In genomic region chr3:51722362-51722761, GRCh38 we compare ENCODE assay signal across 15 cellular contexts. TPM values are rescaled to one million over a fixed set of nuclear protein-coding genes. Genes with fewer than 3 reads are reported as not detected.
DNase-seq lines count a peak whose midpoint lies in the region; ATAC-seq, FAIRE-seq and TF ChIP-seq lines count a peak whose summit lies in the region.
"Had no signal": no experiment of that assay in that cellular context is flagged by ENCODE, and none has a peak within 500 bp of the region (broad histone marks: within the 10 kb centered on the region; RNA-seq: fewer than 3 reads in every experiment).

No MANE protein-coding gene starts in this region.

- intact Hi-C loops in activated CD4-positive, alpha-beta T cell treated with anti-CD3 and anti-CD28 coated beads for 36 hours (cut with DNase I, micrococcal nuclease) = no loop called here

- TF ChIP-seq RAD21 in H1 (IDR thresholded peaks at IDR 0.05 in 1 of 2, conservative IDR thresholded peaks at IDR 0.05 in 1 of 2; ENCODE audit: low read depth in 2 of 2, low read length in 2 of 2) = peak; percentile 57 to 65

- no peak overlapping the region for H3K4me3 Mint-ChIP-seq in activated CD4-positive, alpha-beta T cell treated with anti-CD3 and anti-CD28 coated beads for 36 hours
- H3K4me3 Mint-ChIP-seq: mesothelial cell of epicardium had no signal

- H3K9me3 ChIP-seq in OCI-LY1 (ENCODE audit: low read length) = no peaks in the 10 kb centered on the region
- no peaks in the 10 kb centered on the region for H3K9me3 ChIP-seq in H1 (ENCODE audit: insufficient read depth in 2 of 2, low read depth in 1 of 2, low read length in 1 of 2)

- H3K27ac ChIP-seq in OCI-LY1 (ENCODE audit: low read depth, low read length, poor library complexity, severe bottlenecking) = no peak overlapping the region
- H3K27ac ChIP-seq in H1 (ENCODE audit: low read depth, low read length) = no peak overlapping the region
- H3K27ac ChIP-seq: GM23248 had no signal

- H3F3A ChIP-seq in OCI-LY1 (ENCODE audit: insufficient read depth, low read length) = no peaks in the 10 kb centered on the region

- H2AFZ ChIP-seq in OCI-LY1 (ENCODE audit: low read length) = no peak overlapping the region
- no peak overlapping the region for H2AFZ ChIP-seq in H1 (ENCODE audit: low read length)
- H2AFZ ChIP-seq: GM23248 had no signal

- no peak overlapping the region for H4K91ac ChIP-seq in H1 (replicated peaks; ENCODE audit: insufficient read length, low read length)

- peaks cover 17% of the 10 kb centered on the region for H3K4me1 Mint-ChIP-seq in activated CD4-positive, alpha-beta T cell treated with anti-CD3 and anti-CD28 coated beads for 36 hours
- H3K4me1 Mint-ChIP-seq: mesothelial cell of epicardium had no signal

- TF ChIP-seq CTCF in GM10266 (IDR thresholded peaks at IDR 0.05; ENCODE audit: control insufficient read depth, insufficient read depth, low read depth, missing control alignments) = peak; percentile 7
- TF ChIP-seq CTCF in OCI-LY1 (IDR thresholded peaks at IDR 0.05; ENCODE audit: low read length) = peak; percentile 18; the same call in 1 of the 2 replicates
- TF ChIP-seq CTCF in H1 (IDR thresholded peaks at IDR 0.05; ENCODE audit: control extremely low read depth in 1 of 3, insufficient read depth in 1 of 3, low read depth in 1 of 3, low read length in 3 of 3) = peak in 2 of 3 experiments; percentile 32 to 52; a peak in 3 of 4 replicates

- no peak overlapping the region for H3K4ac ChIP-seq in H1 (replicated peaks; ENCODE audit: insufficient read length, low read depth, low read length)

- no peak for TF ChIP-seq POLR2A in H1 (IDR thresholded peaks at IDR 0.05; ENCODE audit: control extremely low read depth in 1 of 2, low read depth in 2 of 2, low read length in 2 of 2)

- H2BK12ac ChIP-seq in H1 (ENCODE audit: low read depth, low read length) = 0 out of 2 replicates have a peak overlapping the region, but pooled peaks have one; percentile 44

- H3K27me3 Mint-ChIP-seq in activated CD4-positive, alpha-beta T cell treated with anti-CD3 and anti-CD28 coated beads for 36 hours = no peaks in the 10 kb centered on the region

- POLR2A ChIA-PET in activated CD4-positive, alpha-beta T cell treated with anti-CD3 and anti-CD28 coated beads for 36 hours (lab: Charles Lee) = no interaction called here
- POLR2A ChIA-PET in H1 (lab: Charles Lee; ENCODE audit: partially characterized antibody) = no interaction called here

- ATAC-seq in activated CD4-positive, alpha-beta T cell treated with anti-CD3 and anti-CD28 coated beads for 36 hours = peak; percentile 42
- no peak for ATAC-seq in GM21786 (IDR thresholded peaks at IDR 0.05; ENCODE audit: unreplicated experiment)

- H2BK5ac ChIP-seq in H1 (ENCODE audit: low read depth, low read length) = no peak overlapping the region

- no peaks in the 10 kb centered on the region for H3K9me2 ChIP-seq in OCI-LY1 (ENCODE audit: low read depth, low read length)

- H3K56ac ChIP-seq in H1 (replicated peaks; ENCODE audit: insufficient read length, low read depth, low read length) = no peak overlapping the region

- H3K18ac ChIP-seq in H1 (ENCODE audit: extremely low read depth, low read length) = no peak overlapping the region

- peaks cover 3% of the 10 kb centered on the region; the same call in 1 of the 2 replicates for H3K23me2 ChIP-seq in H1 (ENCODE audit: low read depth, low read length)

- H3K4me3 ChIP-seq in OCI-LY1 (ENCODE audit: low read depth, low read length, poor library complexity, severe bottlenecking) (no peak overlapping the region), H1 (ENCODE audit: extremely low read depth in 1 of 4, insufficient read depth in 2 of 4, low read depth in 3 of 4, low read length in 4 of 4) (no peak overlapping the region)
- H3K4me3 ChIP-seq: GM23248, smooth muscle cell had no signal

- H3K4me2 ChIP-seq in OCI-LY1 (ENCODE audit: low read length) (no peak overlapping the region), H1 (ENCODE audit: insufficient read depth in 1 of 2, low read depth in 2 of 2, low read length in 2 of 2) (no peak overlapping the region)
- H3K4me2 ChIP-seq: smooth muscle cell had no signal

- H3K36me3 ChIP-seq in OCI-LY1 (ENCODE audit: insufficient read depth, low read length) = no peaks in the 10 kb centered on the region
- H3K36me3 ChIP-seq in H1 (ENCODE audit: control insufficient read depth in 2 of 4, insufficient read depth in 4 of 4, low read length in 3 of 4) = no peaks in the 10 kb centered on the region

- no peaks in the 10 kb centered on the region for H4K20me1 ChIP-seq in OCI-LY1 (ENCODE audit: insufficient read depth, low read length)
- no peaks in the 10 kb centered on the region for H4K20me1 ChIP-seq in H1 (replicated peaks in 1 of 2; ENCODE audit: control insufficient read depth in 1 of 2, insufficient read depth in 2 of 2, low read length in 2 of 2)

- H2BK120ac ChIP-seq in H1 (replicated peaks; ENCODE audit: low read depth, low read length) = no peak overlapping the region

- H3K14ac ChIP-seq in H1 (ENCODE audit: insufficient read length) = no peak overlapping the region

- H3K79me2 ChIP-seq in OCI-LY1 (ENCODE audit: insufficient read depth, low read length) (no peaks in the 10 kb centered on the region), H1 (ENCODE audit: control insufficient read depth in 1 of 2, insufficient read depth in 2 of 2, low read length in 2 of 2) (no peaks in the 10 kb centered on the region)

- H3K27me3 ChIP-seq in OCI-LY1 (ENCODE audit: insufficient read depth, low read length) (no peaks in the 10 kb centered on the region), H1 (replicated peaks in 1 of 4; ENCODE audit: control insufficient read depth in 3 of 4, extremely low read depth in 1 of 4, insufficient read depth in 3 of 4, low read length in 3 of 4) (no peaks in the 10 kb centered on the region)

- no peak overlapping the region for H3K23ac ChIP-seq in H1 (ENCODE audit: insufficient read length)

- H3K36me3 Mint-ChIP-seq in activated CD4-positive, alpha-beta T cell treated with anti-CD3 and anti-CD28 coated beads for 36 hours (ENCODE audit: low read depth) = no peaks in the 10 kb centered on the region
- H3K36me3 Mint-ChIP-seq: mesothelial cell of epicardium had no signal

- no peak for FAIRE-seq in H1 (lab: Jason Lieb, UNC)
- FAIRE-seq: kidney had no signal

- CTCF ChIA-PET in activated CD4-positive, alpha-beta T cell treated with anti-CD3 and anti-CD28 coated beads for 36 hours (lab: Charles Lee) = no interaction called here
- CTCF ChIA-PET in H1 (lab: Charles Lee; ENCODE audit: partially characterized antibody) = interaction anchor here (0.7 to 1.0 kb wide), 2 partner anchors 70 to 76 kb away, joined by 3 to 4 read pairs; no protein-coding TSS in a partner anchor

- no peak overlapping the region for H2AK5ac ChIP-seq in H1 (ENCODE audit: low read depth, low read length)

- no peaks in the 10 kb centered on the region for H3K79me1 ChIP-seq in H1 (ENCODE audit: low read depth, low read length)

- DNase-seq in activated CD4-positive, alpha-beta T cell treated with anti-CD3 and anti-CD28 coated beads for 36 hours = peak; percentile 50
- no peak for DNase-seq in activated CD4-positive, alpha-beta T cell treated with anti-CD3 and anti-CD28 coated beads, Interleukin-2, amount 50 U/mL, for 1 hour
- DNase-seq in GM10266 (ENCODE audit: extremely low spot score) (no peak), H1 (ENCODE audit: low read depth in 1 of 2, low spot score in 2 of 2) (peak in 1 of 2 experiments; percentile 46), NCI-H2107 (lab: John Stamatoyannopoulos, UW) (no peak), inferior parietal cortex (ENCODE audit: extremely low spot score) (no peak)
- DNase-seq: GM23248; kidney; NK-92 treated with Interleukin-12 subunit alpha and Interleukin-12 subunit beta, amount 100 ng/mL, for 24 hours; occipital lobe had no signal

- H3K9ac ChIP-seq in OCI-LY1 (ENCODE audit: low read length) (no peak overlapping the region), H1 (replicated peaks in 1 of 4; ENCODE audit: extremely low read depth in 1 of 4, low read depth in 3 of 4, low read length in 3 of 4) (no peak overlapping the region)
- H3K9ac ChIP-seq: GM23248 had no signal

- 50 to 72% methylated on average over 1 to 4 of the region's 4 CpGs for whole genome bisulfite sequencing in H1 (ENCODE audit: extremely low coverage in 1 of 2, insufficient coverage in 1 of 2, insufficient read length in 1 of 2, insufficient replicate concordance in 2 of 2, low coverage in 1 of 2, low lambda C conversion rate in 2 of 2, missing lambda C conversion rate in 1 of 2), 2 experiments

- no peak overlapping the region for H3K27ac Mint-ChIP-seq in activated CD4-positive, alpha-beta T cell treated with anti-CD3 and anti-CD28 coated beads for 36 hours
- H3K27ac Mint-ChIP-seq: mesothelial cell of epicardium had no signal

- H4K5ac ChIP-seq in H1 (ENCODE audit: insufficient read length, low read depth, low read length) = no peak overlapping the region

- no peak overlapping the region for H4K8ac ChIP-seq in H1 (ENCODE audit: extremely low read depth, insufficient read depth, low read length)

- no peak for TF ChIP-seq EP300 in H1 (IDR thresholded peaks at IDR 0.05; ENCODE audit: borderline replicate concordance in 1 of 2, low read depth in 2 of 2, low read length in 2 of 2)

- H2BK15ac ChIP-seq in H1 (ENCODE audit: low read length) = peak overlapping the region; percentile 81; the same call in 1 of the 2 replicates

- H3K9me3 Mint-ChIP-seq in activated CD4-positive, alpha-beta T cell treated with anti-CD3 and anti-CD28 coated beads for 36 hours (ENCODE audit: low read depth) = no peaks in the 10 kb centered on the region
- H3K9me3 Mint-ChIP-seq: mesothelial cell of epicardium had no signal

- no peak overlapping the region for H2BK20ac ChIP-seq in H1 (ENCODE audit: low read length)

- H3K4me1 ChIP-seq in OCI-LY1 (ENCODE audit: insufficient read depth, low read length, severe bottlenecking) (no peaks in the 10 kb centered on the region), H1 (replicated peaks in 1 of 4; ENCODE audit: control insufficient read depth in 3 of 4, insufficient read depth in 4 of 4, low read length in 3 of 4) (no peaks in the 10 kb centered on the region; a peak in 1 of 7 replicates)

RNA-seq across cellular contexts. Expression of gene GRM2, which starts 15.5 kb away (rescaled TPM):
- total RNA-seq in activated CD4-positive, alpha-beta T cell treated with anti-CD3 and anti-CD28 coated beads for 36 hours = under 1 TPM; 0.27 to 0.47 TPM
- 3.9 and 4.3 TPM in 2 replicates for total RNA-seq in H1 (2021; fragmentation: NEBNext Ultra II Directional; extraction: Animal tissue kit (Norgen Biotek cat#: 25700))
- 10.5 and 11.7 TPM in 2 replicates for polyA plus RNA-seq in H1 (2011; rRNA removed)
- polyA plus RNA-seq in H1 (2011; cell fraction: cytosol; rRNA removed) = 7.6 TPM
- 9.2 TPM for polyA plus RNA-seq in H1 (2011; cell fraction: nucleus; rRNA removed)
- 2.9 to 4.9 TPM (median 4.2 TPM) in 4 replicates for polyA plus RNA-seq in H1 (2012, experiment 1 of 2)
- 4.5 TPM for polyA plus RNA-seq in H1 (2012, experiment 2 of 2)
- polyA plus RNA-seq in H1 (2013, experiment 1 of 2) = 3.9 TPM
- 3.6 TPM for polyA plus RNA-seq in H1 (2013, experiment 2 of 2)
- polyA minus RNA-seq in H1 (2011; rRNA and poly(A)+ RNA removed) = 4.1 and 4.6 TPM in 2 replicates
- 2.7 TPM for polyA minus RNA-seq in H1 (2011; cell fraction: cytosol; rRNA and poly(A)+ RNA removed)
- polyA minus RNA-seq in H1 (2011; cell fraction: nucleus; rRNA and poly(A)+ RNA removed) = 2.4 TPM
- polyA plus RNA-seq: AG04450, GM23248 had no signal

RNA-seq across cellular contexts. Expression of gene TEX264, which starts 51.3 kb away (rescaled TPM):
- 10 to 100 TPM; 35.3 to 37.4 TPM for total RNA-seq in activated CD4-positive, alpha-beta T cell treated with anti-CD3 and anti-CD28 coated beads for 36 hours
- total RNA-seq in H1 (2021; fragmentation: NEBNext Ultra II Directional; extraction: Animal tissue kit (Norgen Biotek cat#: 25700)) = 11.2 and 11.9 TPM in 2 replicates
- 35.6 and 42.0 TPM in 2 replicates for polyA plus RNA-seq in H1 (2011; rRNA removed)
- 22.6 TPM for polyA plus RNA-seq in H1 (2011; cell fraction: cytosol; rRNA removed)
- 25.0 TPM for polyA plus RNA-seq in H1 (2011; cell fraction: nucleus; rRNA removed)
- polyA plus RNA-seq in H1 (2012, experiment 1 of 2) = 9.7 to 13.9 TPM (median 12.3 TPM) in 4 replicates
- 13.6 TPM for polyA plus RNA-seq in H1 (2012, experiment 2 of 2)
- 12.9 TPM for polyA plus RNA-seq in H1 (2013, experiment 1 of 2)
- polyA plus RNA-seq in H1 (2013, experiment 2 of 2) = 15.5 TPM
- polyA minus RNA-seq in H1 (2011; rRNA and poly(A)+ RNA removed) = 12.1 and 25.5 TPM in 2 replicates
- polyA minus RNA-seq in H1 (2011; cell fraction: cytosol; rRNA and poly(A)+ RNA removed) = 6.2 TPM
- 4.4 TPM for polyA minus RNA-seq in H1 (2011; cell fraction: nucleus; rRNA and poly(A)+ RNA removed)

RNA-seq across cellular contexts. Expression of gene IQCF6, which starts 56.7 kb away (rescaled TPM):
- total RNA-seq in activated CD4-positive, alpha-beta T cell treated with anti-CD3 and anti-CD28 coated beads for 36 hours = not detected
- total RNA-seq in H1 (2021; fragmentation: NEBNext Ultra II Directional; extraction: Animal tissue kit (Norgen Biotek cat#: 25700)) = not detected in 2 replicates
- polyA plus RNA-seq in H1 (2011; rRNA removed) = not detected in 2 replicates
- polyA plus RNA-seq in H1 (2011; cell fraction: cytosol; rRNA removed) = not detected
- not detected for polyA plus RNA-seq in H1 (2011; cell fraction: nucleus; rRNA removed)
- not detected in 4 replicates for polyA plus RNA-seq in H1 (2012, experiment 1 of 2)
- polyA plus RNA-seq in H1 (2012, experiment 2 of 2) = not detected
- not detected for polyA plus RNA-seq in H1 (2013, experiment 1 of 2)
- polyA plus RNA-seq in H1 (2013, experiment 2 of 2) = not detected
- not detected in 2 replicates for polyA minus RNA-seq in H1 (2011; rRNA and poly(A)+ RNA removed)
- not detected for polyA minus RNA-seq in H1 (2011; cell fraction: cytosol; rRNA and poly(A)+ RNA removed)
- not detected for polyA minus RNA-seq in H1 (2011; cell fraction: nucleus; rRNA and poly(A)+ RNA removed)
- total RNA-seq: GM23248, kidney, mesothelial cell of epicardium, occipital lobe, smooth muscle cell had no signal
- polyA plus RNA-seq: AG04450, GM23248, smooth muscle cell had no signal
